ENCODE assay signal across 8 cellular contexts in genomic region chr6:47308223-47308567, GRCh38. TPM values are rescaled to one million over a fixed set of nuclear protein-coding genes. Genes with fewer than 3 reads are reported as not detected.
DNase-seq lines count a peak whose midpoint lies in the region; ATAC-seq and TF ChIP-seq lines count a peak whose summit lies in the region.

No MANE protein-coding gene starts in this region.

- peaks cover 23% of the 10 kb centered on the region for H3K36me3 Mint-ChIP-seq in GM23338 (ENCODE audit: low read depth)

- ATAC-seq in GM23338 (no peak), psoas muscle (no peak), HG02852 (IDR thresholded peaks at IDR 0.05; ENCODE audit: unreplicated experiment) (no peak)

- H3K4me3 ChIP-seq in GM23338, result peak overlapping the region; percentile 91
- H3K4me3 ChIP-seq in SJCRH30, result peak overlapping the region; percentile 67
- H3K4me3 ChIP-seq in psoas muscle, result peak overlapping the region; percentile 86

- no peak overlapping the region for H3K27ac Mint-ChIP-seq in GM23338

- intact Hi-C loops in psoas muscle (cut with DNase I), result loop anchor here (2.0 to 5.0 kb wide), 2 partner anchors 211 to 461 kb away; no protein-coding TSS in a partner anchor

- H3K4me1 ChIP-seq in GM23338 (ENCODE audit: insufficient read depth), result peaks cover 35% of the 10 kb centered on the region
- H3K4me1 ChIP-seq in SJCRH30, result peaks cover 6% of the 10 kb centered on the region
- H3K4me1 ChIP-seq in psoas muscle, result peaks cover 3% of the 10 kb centered on the region

- 24 to 47% (median 33%) methylated on average over 3 of the region's 3 CpGs for WGBS in psoas muscle, 3 donors

- no peaks in the 10 kb centered on the region for H3K9me3 ChIP-seq in SJCRH30 (replicated peaks)
- H3K9me3 ChIP-seq in psoas muscle, result no peaks in the 10 kb centered on the region

- peaks cover 41% of the 10 kb centered on the region for H3K4me1 Mint-ChIP-seq in GM23338

- no peaks in the 10 kb centered on the region for H3K27me3 ChIP-seq in GM23338 (ENCODE audit: insufficient read depth)
- no peaks in the 10 kb centered on the region for H3K27me3 ChIP-seq in SJCRH30
- H3K27me3 ChIP-seq in psoas muscle (ENCODE audit: insufficient read depth in 3 of 3, low read length in 2 of 3), result peaks cover 0 to 35% (median 0%) of the 10 kb centered on the region in 3 donors

- H2AFZ ChIP-seq in GM23338, result peak overlapping the region; percentile 48; the same call in 1 of the 2 replicates

- H3K9me3 Mint-ChIP-seq in GM23338, result peaks cover 14% of the 10 kb centered on the region

- DNase-seq in GM23338 (ENCODE audit: low spot score) (no peak), SJCRH30 (peak in 1 of 2 experiments; percentile 28), fibroblast of peridontal ligament (ENCODE audit: extremely low read depth) (peak; percentile 10), psoas muscle (no peak), NCI-H2107 (lab: John Stamatoyannopoulos, UW) (no peak), amygdala (lab: John Stamatoyannopoulos, UW) (no peak), NCI-H146 treated with DMSO at 0.1 percent for 48 hours (lab: John Stamatoyannopoulos, UW; ENCODE audit: unreplicated experiment) (no peak)

- H3K4me3 Mint-ChIP-seq in GM23338, result peak overlapping the region; percentile 96

- H3K79me2 ChIP-seq in GM23338 (replicated peaks; ENCODE audit: insufficient read depth), result peaks cover 58% of the 10 kb centered on the region

- H3K27ac ChIP-seq in GM23338 (ENCODE audit: low read depth) (no peak overlapping the region), SJCRH30 (peak overlapping the region; percentile 71), psoas muscle (no peak overlapping the region)

- no peaks in the 10 kb centered on the region for H3F3A ChIP-seq in GM23338 (replicated peaks; ENCODE audit: low read depth)

- H3K9me2 ChIP-seq in GM23338 (ENCODE audit: insufficient read depth), result no peaks in the 10 kb centered on the region; the same call in 1 of the 2 replicates

- peak overlapping the region; percentile 92 for H3K4me2 ChIP-seq in GM23338

- H4K20me1 ChIP-seq in GM23338 (replicated peaks; ENCODE audit: insufficient read depth), result peaks cover 31% of the 10 kb centered on the region

- H3K36me3 ChIP-seq in GM23338 (ENCODE audit: insufficient read depth) (peaks cover 5% of the 10 kb centered on the region; the same call in 1 of the 2 replicates), SJCRH30 (no peaks in the 10 kb centered on the region), psoas muscle (ENCODE audit: insufficient read depth in 1 of 2, low read depth in 1 of 2) (no peaks in the 10 kb centered on the region)

- TF ChIP-seq CTCF in GM23338 (conservative IDR thresholded peaks at IDR 0.05; ENCODE audit: low read depth in 2 of 2) (no peak), psoas muscle (IDR thresholded peaks at IDR 0.05) (no peak)

- peaks cover 14% of the 10 kb centered on the region for H3K27me3 Mint-ChIP-seq in GM23338 (ENCODE audit: insufficient read depth, low read depth, poor library complexity)

TF ChIP-seq in GM23338, 12 proteins besides CTCF, POLR2A, EP300 and RAD21:
- TF ChIP-seq CREB1 (CRISPR knock-in tag; IDR thresholded peaks at IDR 0.05; ENCODE audit: low read depth) (no peak), ZNF114 (CRISPR knock-in tag; IDR thresholded peaks at IDR 0.05) (no peak), NANOG (IDR thresholded peaks at IDR 0.05; ENCODE audit: borderline replicate concordance) (no peak), ZNF331 (CRISPR knock-in tag; IDR thresholded peaks at IDR 0.05; ENCODE audit: low read depth) (no peak), ETS1 (IDR thresholded peaks at IDR 0.05) (no peak)

RNA-seq across cellular contexts. Expression of gene TNFRSF21, which starts 1.5 kb away (rescaled TPM):
- total RNA-seq in GM23338 (2014; rRNA removed; shearing (Covaris generic)), result 48.1 and 48.5 TPM in 2 replicates
- polyA plus RNA-seq in GM23338 (2016; fragmentation: Nextera tagmentation; extraction: Ambion mirVana), result 22.1 and 22.8 TPM in 2 replicates
- 23.0 and 25.1 TPM in 2 replicates for total RNA-seq in SJCRH30 (2014; rRNA removed; shearing (Covaris generic))
- total RNA-seq in psoas muscle, result 10 to 100 TPM in 2 of 4 donors, 1 to 10 TPM in 2; 4.3 to 22.3 (median 8.9) TPM
- polyA plus RNA-seq in psoas muscle, result 1 to 10 TPM; 2.7 to 7.3 (median 3.0) TPM
